Comparison of ENCODE assay signal across 8 cellular contexts in the genomic region with DNA sequence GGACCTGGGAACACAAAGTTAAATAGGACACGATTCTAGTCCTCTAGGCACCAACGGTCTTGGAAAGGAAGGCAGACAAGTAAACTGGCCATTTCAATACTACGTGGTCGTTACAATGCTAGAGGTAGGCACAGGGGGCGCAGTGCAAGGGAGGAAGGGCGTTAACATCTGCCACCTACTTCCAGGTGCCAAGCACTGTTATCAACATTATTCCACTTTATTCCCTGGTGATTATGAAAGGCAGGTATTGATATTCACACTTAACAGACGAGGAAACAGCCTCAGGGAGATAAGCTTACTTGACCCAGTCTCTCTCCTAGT. TPM values are rescaled to one million over a fixed set of nuclear protein-coding genes. Genes with fewer than 3 reads are reported as not detected.
DNase-seq lines count a peak whose midpoint lies in the region; ATAC-seq, FAIRE-seq and TF ChIP-seq lines count a peak whose summit lies in the region.

No MANE protein-coding gene starts in this region.

- H3K36me3 ChIP-seq in HUES6 (ENCODE audit: control insufficient read depth, insufficient read depth, low read length) (peaks cover 52% of the 10 kb centered on the region), keratinocyte (ENCODE audit: control insufficient read depth in 2 of 2, extremely low read depth in 1 of 2, insufficient read depth in 2 of 2, low read length in 2 of 2) (peaks cover 48 to 57% of the 10 kb centered on the region in 2 experiments), tibial artery (peaks cover 45 to 68% (median 50%) of the 10 kb centered on the region in 3 donors)

- FAIRE-seq in keratinocyte (lab: Jason Lieb, UNC) = peak; percentile 5

- H3K9ac ChIP-seq in HUES6 (ENCODE audit: low read length) (peak overlapping the region; percentile 84), keratinocyte (ENCODE audit: control insufficient read depth, extremely low read depth, insufficient read depth, low read length) (peak overlapping the region; percentile 84)

- ATAC-seq in GM21367 (IDR thresholded peaks at IDR 0.05; ENCODE audit: unreplicated experiment) = peak; percentile 22
- peak; percentile 9 for ATAC-seq in activated naive CD8-positive, alpha-beta T cell treated with anti-CD3 and anti-CD28 coated beads, Interleukin-2, amount 50 U/mL, for 24 hours

- H3K4me3 Mint-ChIP-seq in activated naive CD8-positive, alpha-beta T cell treated with anti-CD3 and anti-CD28 coated beads, Interleukin-2, amount 50 U/mL, for 24 hours = no peak overlapping the region
- H3K4me3 Mint-ChIP-seq in immature natural killer cell = no peak overlapping the region

- dilution Hi-C loops in keratinocyte (cut with MboI; ENCODE audit: extremely low pct_ligation_motif_present, low sequenced_read_pairs) = no loop called here

- peaks cover 33% of the 10 kb centered on the region for H3K4me1 Mint-ChIP-seq in activated naive CD8-positive, alpha-beta T cell treated with anti-CD3 and anti-CD28 coated beads, Interleukin-2, amount 50 U/mL, for 24 hours
- peaks cover 28 to 29% of the 10 kb centered on the region in 2 donors for H3K4me1 Mint-ChIP-seq in immature natural killer cell

- H3K36me3 Mint-ChIP-seq in activated naive CD8-positive, alpha-beta T cell treated with anti-CD3 and anti-CD28 coated beads, Interleukin-2, amount 50 U/mL, for 24 hours (ENCODE audit: low read depth) = peaks cover 37% of the 10 kb centered on the region
- H3K36me3 Mint-ChIP-seq in immature natural killer cell = peaks cover 8 to 27% (median 18%) of the 10 kb centered on the region in 3 donors

- H3K9me3 Mint-ChIP-seq in activated naive CD8-positive, alpha-beta T cell treated with anti-CD3 and anti-CD28 coated beads, Interleukin-2, amount 50 U/mL, for 24 hours = no peaks in the 10 kb centered on the region
- no peaks in the 10 kb centered on the region for H3K9me3 Mint-ChIP-seq in immature natural killer cell

- H3K9me3 ChIP-seq in HUES6 (ENCODE audit: control insufficient read depth, insufficient read depth, low read depth, low read length) (no peaks in the 10 kb centered on the region), keratinocyte (ENCODE audit: control insufficient read depth, low read depth, low read length) (no peaks in the 10 kb centered on the region), tibial artery (no peaks in the 10 kb centered on the region)

- intact Hi-C loops in tibial artery (cut with DNase I; ENCODE audit: low total_unique reads) = loop anchor here (5.0 kb wide), 1 partner anchor 45 kb away; the partner anchor contains the start of gene DCHS1

- peak overlapping the region; percentile 84 for H3K4me3 ChIP-seq in HUES6 (ENCODE audit: low read depth, low read length)
- peak overlapping the region; percentile 59 to 83 (median 70) for H3K4me3 ChIP-seq in keratinocyte (ENCODE audit: control insufficient read depth in 2 of 3, extremely low read depth in 1 of 3, insufficient read depth in 2 of 3, low read depth in 1 of 3, low read length in 3 of 3)
- H3K4me3 ChIP-seq in tibial artery = peak overlapping the region; percentile 82 to 89

- H3K79me2 ChIP-seq in keratinocyte (ENCODE audit: control insufficient read depth, insufficient read depth, low read length) = peaks cover 26% of the 10 kb centered on the region

- no peaks in the 10 kb centered on the region for H4K20me1 ChIP-seq in keratinocyte (ENCODE audit: control insufficient read depth, extremely low read depth, insufficient read depth, low read length)

- H3K4me1 ChIP-seq in HUES6 (ENCODE audit: control insufficient read depth, insufficient read depth, low read length) = peaks cover 7% of the 10 kb centered on the region; the same call in 1 of the 2 replicates
- H3K4me1 ChIP-seq in keratinocyte (ENCODE audit: control insufficient read depth, extremely low read depth, insufficient read depth, low read length) = peaks cover 17% of the 10 kb centered on the region
- peaks cover 0 to 60% (median 45%) of the 10 kb centered on the region in 4 donors for H3K4me1 ChIP-seq in tibial artery

- H3K27me3 ChIP-seq in HUES6 (ENCODE audit: control insufficient read depth, insufficient read depth, low read length) = no peaks in the 10 kb centered on the region
- H3K27me3 ChIP-seq in keratinocyte (ENCODE audit: control insufficient read depth, extremely low read depth, insufficient read depth, low read length) = no peaks in the 10 kb centered on the region
- H3K27me3 ChIP-seq in tibial artery = no peaks in the 10 kb centered on the region

- H3K27ac Mint-ChIP-seq in activated naive CD8-positive, alpha-beta T cell treated with anti-CD3 and anti-CD28 coated beads, Interleukin-2, amount 50 U/mL, for 24 hours = no peak overlapping the region
- no peak overlapping the region for H3K27ac Mint-ChIP-seq in immature natural killer cell

- DNase-seq in COR-L47 (lab: John Stamatoyannopoulos, UW) (peak; percentile 48), keratinocyte (ENCODE audit: low read depth, low spot score) (peak; percentile 19), tibial artery (peak in 1 of 2 donors; percentile 70), T-helper 2 cell (no peak), immature natural killer cell (no peak)
- peak; percentile 42 for DNase-seq in activated naive CD8-positive, alpha-beta T cell treated with anti-CD3 and anti-CD28 coated beads, Interleukin-2, amount 50 U/mL, for 24 hours

- peak overlapping the region; percentile 32 for H2AFZ ChIP-seq in keratinocyte (ENCODE audit: control insufficient read depth, low read length)

- peak overlapping the region; percentile 64 for H3K4me2 ChIP-seq in keratinocyte (ENCODE audit: control insufficient read depth, extremely low read depth, insufficient read depth, low read depth, low read length)

- no peaks in the 10 kb centered on the region for H3K27me3 Mint-ChIP-seq in activated naive CD8-positive, alpha-beta T cell treated with anti-CD3 and anti-CD28 coated beads, Interleukin-2, amount 50 U/mL, for 24 hours
- H3K27me3 Mint-ChIP-seq in immature natural killer cell (ENCODE audit: low read depth in 3 of 3) = peaks cover 0 to 10% (median 5%) of the 10 kb centered on the region in 3 donors

- TF ChIP-seq CTCF in keratinocyte (optimal IDR thresholded peaks at IDR 0.05 in 1 of 3, IDR thresholded peaks at IDR 0.05 in 1 of 3, conservative IDR thresholded peaks at IDR 0.05 in 1 of 3; ENCODE audit: extremely low read depth in 1 of 3, insufficient read depth in 2 of 3, low read length in 3 of 3) (peak; percentile 35 to 77 (median 50)), tibial artery (IDR thresholded peaks at IDR 0.05) (peak; percentile 27 to 42)

- no peaks in the 10 kb centered on the region for H3K9me1 ChIP-seq in keratinocyte (ENCODE audit: control insufficient read depth, extremely low read depth, insufficient read depth, low read length)

- H3K27ac ChIP-seq in HUES6 (ENCODE audit: low read depth, low read length) = peak overlapping the region; percentile 87
- peak overlapping the region; percentile 86 for H3K27ac ChIP-seq in keratinocyte (ENCODE audit: control insufficient read depth, insufficient read depth, low read length)
- peak overlapping the region; percentile 95 to 98 for H3K27ac ChIP-seq in tibial artery

RNA-seq across cellular contexts. Expression of gene TAF10, which starts 0.8 kb away (rescaled TPM):
- 120 to 181 TPM (median 165 TPM) in 3 replicates for polyA plus RNA-seq in keratinocyte
- 39.7 TPM for polyA plus RNA-seq in keratinocyte (2011; ENCODE audit: low read depth)
- polyA plus RNA-seq in keratinocyte (2011; cell fraction: cytosol; rRNA removed) = 128 and 138 TPM in 2 replicates
- polyA plus RNA-seq in keratinocyte (2011; cell fraction: nucleus; rRNA removed) = 66.4 and 74.6 TPM in 2 replicates
- 138 and 172 TPM in 2 replicates for polyA plus RNA-seq in keratinocyte (2012; ENCODE audit: low replicate concordance)
- 69.5 to 176 TPM (median 96.2 TPM) in 3 replicates for polyA minus RNA-seq in keratinocyte
- 95.0 TPM for polyA minus RNA-seq in keratinocyte (2011; cell fraction: cytosol; rRNA and poly(A)+ RNA removed)
- 12.7 and 25.4 TPM in 2 replicates for polyA minus RNA-seq in keratinocyte (2011; cell fraction: nucleus; rRNA and poly(A)+ RNA removed)
- polyA plus RNA-seq in immature natural killer cell = 100 to 1,000 TPM; 329 to 365 (median 334) TPM

RNA-seq across cellular contexts. Expression of gene TPP1, which starts 6.4 kb away (rescaled TPM):
- polyA plus RNA-seq in keratinocyte (34.8 to 61.3 TPM (median 55.3 TPM) in 3 replicates), immature natural killer cell (100 to 1,000 TPM; 110 to 225 (median 167) TPM)
- 40.5 TPM for polyA plus RNA-seq in keratinocyte (2011; ENCODE audit: low read depth)
- 27.1 and 53.7 TPM in 2 replicates for polyA plus RNA-seq in keratinocyte (2011; cell fraction: cytosol; rRNA removed)
- polyA plus RNA-seq in keratinocyte (2011; cell fraction: nucleus; rRNA removed) = 182 and 196 TPM in 2 replicates
- 42.9 and 52.9 TPM in 2 replicates for polyA plus RNA-seq in keratinocyte (2012; ENCODE audit: low replicate concordance)
- polyA minus RNA-seq in keratinocyte = 50.5 to 109 TPM (median 70.8 TPM) in 3 replicates
- 80.2 TPM for polyA minus RNA-seq in keratinocyte (2011; cell fraction: cytosol; rRNA and poly(A)+ RNA removed)
- polyA minus RNA-seq in keratinocyte (2011; cell fraction: nucleus; rRNA and poly(A)+ RNA removed) = 76.6 and 90.7 TPM in 2 replicates

RNA-seq across cellular contexts. Expression of gene ILK, which starts 9.2 kb away (rescaled TPM):
- polyA plus RNA-seq in keratinocyte = 103 to 164 TPM (median 117 TPM) in 3 replicates
- polyA plus RNA-seq in keratinocyte (2011; ENCODE audit: low read depth) = 54.4 TPM
- 116 and 118 TPM in 2 replicates for polyA plus RNA-seq in keratinocyte (2011; cell fraction: cytosol; rRNA removed)
- 151 and 152 TPM in 2 replicates for polyA plus RNA-seq in keratinocyte (2011; cell fraction: nucleus; rRNA removed)
- 59.5 and 111 TPM in 2 replicates for polyA plus RNA-seq in keratinocyte (2012; ENCODE audit: low replicate concordance)
- 108 to 148 TPM (median 113 TPM) in 3 replicates for polyA minus RNA-seq in keratinocyte
- 79.0 TPM for polyA minus RNA-seq in keratinocyte (2011; cell fraction: cytosol; rRNA and poly(A)+ RNA removed)
- polyA minus RNA-seq in keratinocyte (2011; cell fraction: nucleus; rRNA and poly(A)+ RNA removed) = 29.1 and 48.5 TPM in 2 replicates
- 100 to 1,000 TPM; 155 to 297 (median 193) TPM for polyA plus RNA-seq in immature natural killer cell

RNA-seq across cellular contexts. Expression of gene RRP8, which starts 9.4 kb away (rescaled TPM):
- 12.1 to 15.9 TPM (median 15.0 TPM) in 3 replicates for polyA plus RNA-seq in keratinocyte
- 21.4 TPM for polyA plus RNA-seq in keratinocyte (2011; ENCODE audit: low read depth)
- polyA plus RNA-seq in keratinocyte (2011; cell fraction: cytosol; rRNA removed) = 9.7 and 12.3 TPM in 2 replicates
- polyA plus RNA-seq in keratinocyte (2011; cell fraction: nucleus; rRNA removed) = 12.9 and 15.8 TPM in 2 replicates
- polyA plus RNA-seq in keratinocyte (2012; ENCODE audit: low replicate concordance) = 15.2 and 18.7 TPM in 2 replicates
- 5.9 to 6.7 TPM (median 6.3 TPM) in 3 replicates for polyA minus RNA-seq in keratinocyte
- polyA minus RNA-seq in keratinocyte (2011; cell fraction: cytosol; rRNA and poly(A)+ RNA removed) = 5.0 TPM
- polyA minus RNA-seq in keratinocyte (2011; cell fraction: nucleus; rRNA and poly(A)+ RNA removed) = 5.1 and 6.6 TPM in 2 replicates
- polyA plus RNA-seq in immature natural killer cell = 10 to 100 TPM; 17.6 to 25.7 (median 18.3) TPM

RNA-seq across cellular contexts. Expression of gene DCHS1, which starts 42.8 kb away (rescaled TPM):
- 0.03 to 0.05 TPM (median 0.03 TPM) in 3 replicates for polyA plus RNA-seq in keratinocyte
- 0.05 TPM for polyA plus RNA-seq in keratinocyte (2011; ENCODE audit: low read depth)
- 0.01 TPM in 2 replicates for polyA plus RNA-seq in keratinocyte (2011; cell fraction: cytosol; rRNA removed)
- 0.19 and 0.20 TPM in 2 replicates for polyA plus RNA-seq in keratinocyte (2011; cell fraction: nucleus; rRNA removed)
- 0.06 and 0.10 TPM in 2 replicates for polyA plus RNA-seq in keratinocyte (2012; ENCODE audit: low replicate concordance)
- 0.13 to 0.26 TPM (median 0.16 TPM) in 3 replicates for polyA minus RNA-seq in keratinocyte
- polyA minus RNA-seq in keratinocyte (2011; cell fraction: cytosol; rRNA and poly(A)+ RNA removed) = not detected
- 0.21 and 0.47 TPM in 2 replicates for polyA minus RNA-seq in keratinocyte (2011; cell fraction: nucleus; rRNA and poly(A)+ RNA removed)
- polyA plus RNA-seq in immature natural killer cell = under 1 TPM in 2 of 3 donors, not detected in 1; 0.10 to 0.11 TPM

Comparison
In these comparisons a context has a peak if more than half of its experiments do, and no peak if none do; other contexts are left out.
1. DNase-seq: peak in COR-L47 (single experiment), activated naive CD8-positive, alpha-beta T cell treated with anti-CD3 and anti-CD28 coated beads, Interleukin-2, amount 50 U/mL, for 24 hours (single experiment) and keratinocyte (single experiment); none in T-helper 2 cell (0 of 5) and immature natural killer cell (0 of 3).
2. Peak in every context shown above with its lines, with median percentiles within 50 percentile points of each other: H3K27ac ChIP-seq and H3K4me3 ChIP-seq.